ENCODE assay signal across 14 cellular contexts in genomic region chr18:73340135-73340934, GRCh38.
DNase-seq lines count a peak whose midpoint lies in the region; ATAC-seq and TF ChIP-seq lines count a peak whose summit lies in the region.
"Had no signal": no experiment of that assay in that cellular context is flagged by ENCODE, and none has a peak within 500 bp of the region (broad histone marks: within the 10 kb centered on the region; RNA-seq: fewer than 3 reads in every experiment).

No MANE protein-coding gene starts in this region.

- TF ChIP-seq CTCF in WTC11 (IDR thresholded peaks at IDR 0.05) (no peak), kidney epithelial cell (IDR thresholded peaks at IDR 0.05; ENCODE audit: insufficient read depth, low read length, poor library complexity, severe bottlenecking) (no peak), H9 (conservative IDR thresholded peaks at IDR 0.05) (no peak)

- H3K27me3 ChIP-seq in kidney epithelial cell (ENCODE audit: control insufficient read depth, insufficient read depth, low read length) (no peaks in the 10 kb centered on the region), H9 (ENCODE audit: insufficient read depth, low read length) (no peaks in the 10 kb centered on the region)
- H3K27me3 ChIP-seq: SJSA1, tibial artery had no signal

- H3K18ac ChIP-seq in H9 (ENCODE audit: insufficient read length, low read depth, low read length) = no peak overlapping the region

- no peaks in the 10 kb centered on the region for H3K9me3 ChIP-seq in H9 (ENCODE audit: control insufficient read depth, low read depth, low read length)
- H3K9me3 ChIP-seq: SJSA1, tibial artery had no signal

- H2AFZ ChIP-seq in H9 (ENCODE audit: low read length) = no peak overlapping the region

- H3K27ac Mint-ChIP-seq in WTC11 (peak overlapping the region; percentile 20), H9 (peak overlapping the region in 1 of 3 experiments; percentile 41; a peak in 3 of 7 replicates)
- H3K27ac Mint-ChIP-seq: activated naive CD8-positive, alpha-beta T cell treated with anti-CD3 and anti-CD28 coated beads for 36 hours had no signal

- no peaks in the 10 kb centered on the region for H3K79me1 ChIP-seq in H9 (ENCODE audit: insufficient read depth, low read depth, low read length, poor library complexity, severe bottlenecking)

- no peak overlapping the region for H3T11ph ChIP-seq in H9 (ENCODE audit: low read length)

- H2BK15ac ChIP-seq in H9 (ENCODE audit: low read depth, low read length) = no peak overlapping the region

- no peak overlapping the region for H2BK120ac ChIP-seq in H9 (ENCODE audit: low read depth, low read length, poor library complexity, severe bottlenecking)

- H4K91ac ChIP-seq in H9 (ENCODE audit: insufficient read length, low read depth, low read length) = no peak overlapping the region

- H3K56ac ChIP-seq in H9 (ENCODE audit: insufficient read length, low read depth, low read length) = no peak overlapping the region

- no peak overlapping the region for H4K8ac ChIP-seq in H9 (replicated peaks; ENCODE audit: insufficient read length, low read depth, low read length)

- no peak overlapping the region for H4K5ac ChIP-seq in H9 (ENCODE audit: insufficient read length, low read depth, low read length)

- H3K9ac ChIP-seq in H9 (ENCODE audit: extremely low read depth, insufficient read length, low read length) = no peak overlapping the region
- H3K9ac ChIP-seq: KMS-11 had no signal

- POLR2A ChIA-PET in WTC11 (lab: Charles Lee) = no interaction called here

- no peak overlapping the region for H2AK5ac ChIP-seq in H9 (ENCODE audit: insufficient read length, low read length)

- H3K36me3 Mint-ChIP-seq in WTC11 = no peaks in the 10 kb centered on the region
- no peaks in the 10 kb centered on the region for H3K36me3 Mint-ChIP-seq in H9 (ENCODE audit: insufficient read depth in 1 of 3, low read depth in 3 of 3)
- H3K36me3 Mint-ChIP-seq: activated naive CD8-positive, alpha-beta T cell treated with anti-CD3 and anti-CD28 coated beads for 36 hours had no signal

- no peaks in the 10 kb centered on the region for H3K27me3 Mint-ChIP-seq in WTC11 (ENCODE audit: low read depth)
- no peaks in the 10 kb centered on the region for H3K27me3 Mint-ChIP-seq in H9 (ENCODE audit: low read depth)
- H3K27me3 Mint-ChIP-seq: activated naive CD8-positive, alpha-beta T cell treated with anti-CD3 and anti-CD28 coated beads for 36 hours had no signal

- no peaks in the 10 kb centered on the region for H3K23me2 ChIP-seq in H9 (ENCODE audit: insufficient read length, low read depth, low read length, poor library complexity, severe bottlenecking)

- H4K20me1 ChIP-seq in H9 (ENCODE audit: control insufficient read depth, insufficient read depth, insufficient read length) = no peaks in the 10 kb centered on the region

- peaks cover 3% of the 10 kb centered on the region; the same call in 1 of the 2 replicates for H3K4me1 ChIP-seq in H9 (ENCODE audit: insufficient read depth, low read length)
- H3K4me1 ChIP-seq: SJSA1, tibial artery had no signal

- DNase-seq in Caki2 (ENCODE audit: low read depth) (peak; percentile 82), WTC11 (ENCODE audit: low spot score) (no peak), kidney epithelial cell (ENCODE audit: low read depth) (peak; percentile 72), H9 (no peak), NOMO-1 (lab: John Stamatoyannopoulos, UW; ENCODE audit: unreplicated experiment in 2 of 2) (no peak)
- DNase-seq: activated CD4-positive, alpha-beta T cell treated with anti-CD3 and anti-CD28 coated beads, Interleukin-2, amount 50 U/mL, for 1 hour; activated naive CD8-positive, alpha-beta T cell treated with anti-CD3 and anti-CD28 coated beads for 36 hours; posterior cingulate gyrus; tibial artery had no signal

- H3K14ac ChIP-seq in H9 (ENCODE audit: insufficient read depth, low read length) = no peak overlapping the region

- no CpG with 5 or more reads among the region's 7 CpGs for WGBS in H9 (ENCODE audit: extremely low coverage, insufficient read length, low lambda C conversion rate)

- H3K4me3 Mint-ChIP-seq in WTC11 = no peak overlapping the region
- H3K4me3 Mint-ChIP-seq in H9 = no peak overlapping the region
- H3K4me3 Mint-ChIP-seq: activated naive CD8-positive, alpha-beta T cell treated with anti-CD3 and anti-CD28 coated beads for 36 hours had no signal

- H3K4me3 ChIP-seq in kidney epithelial cell (ENCODE audit: low read depth, low read length) = peak overlapping the region; percentile 1
- H3K4me3 ChIP-seq: SJSA1, tibial artery had no signal

- H2BK12ac ChIP-seq in H9 (ENCODE audit: insufficient read length, low read depth, low read length) = no peak overlapping the region

- CTCF ChIA-PET in WTC11 (lab: Charles Lee) = no interaction called here

- in situ Hi-C loops in Caki2 (cut with HindIII; ENCODE audit: low pct_unique_long_range_greater_than_20kb, low sequenced_read_pairs) = no loop called here

- H3K4me1 Mint-ChIP-seq in WTC11 (peaks cover 10% of the 10 kb centered on the region), H9 (peaks cover 2 to 4% of the 10 kb centered on the region in 2 experiments; a peak in 2 of 4 replicates)
- H3K4me1 Mint-ChIP-seq: activated naive CD8-positive, alpha-beta T cell treated with anti-CD3 and anti-CD28 coated beads for 36 hours had no signal

- H3K9me3 Mint-ChIP-seq in WTC11 (no peaks in the 10 kb centered on the region), H9 (no peaks in the 10 kb centered on the region)
- H3K9me3 Mint-ChIP-seq: activated naive CD8-positive, alpha-beta T cell treated with anti-CD3 and anti-CD28 coated beads for 36 hours had no signal

- no peak overlapping the region for H2BK20ac ChIP-seq in H9 (ENCODE audit: low read depth, low read length, poor library complexity, severe bottlenecking)

- ATAC-seq in HG02852 (IDR thresholded peaks at IDR 0.05; ENCODE audit: unreplicated experiment) (peak; percentile 54), WTC11 (no peak), GM19455 (IDR thresholded peaks at IDR 0.05; ENCODE audit: unreplicated experiment) (no peak), HG03135 (IDR thresholded peaks at IDR 0.05; ENCODE audit: unreplicated experiment) (no peak)

- H3K79me2 ChIP-seq in H9 (ENCODE audit: insufficient read depth, low read length) = no peaks in the 10 kb centered on the region

- no peak overlapping the region for H3K27ac ChIP-seq in H9 (ENCODE audit: insufficient read length, low read depth, low read length)
- H3K27ac ChIP-seq: KMS-11, SJSA1, tibial artery had no signal

- no peak overlapping the region for H3K23ac ChIP-seq in H9 (ENCODE audit: insufficient read length, low read depth, low read length)

- H3K4ac ChIP-seq in H9 (ENCODE audit: low read depth, low read length) = no peak overlapping the region

- H3K4me2 ChIP-seq in H9 (ENCODE audit: insufficient read depth, insufficient read length, low read length) = no peak overlapping the region
- H3K4me2 ChIP-seq: KMS-11 had no signal

- H2BK5ac ChIP-seq in H9 (ENCODE audit: insufficient read length, low read length) = no peak overlapping the region

- H3K36me3 ChIP-seq in kidney epithelial cell (ENCODE audit: control insufficient read depth, insufficient read depth, low read length) = no peaks in the 10 kb centered on the region
- H3K36me3 ChIP-seq: SJSA1, tibial artery had no signal

TF ChIP-seq in WTC11, 78 proteins besides CTCF, POLR2A, EP300 and RAD21 (continues in another document):
- TF ChIP-seq JAZF1 (CRISPR knock-in tag; IDR thresholded peaks at IDR 0.05) (no peak), RELA (CRISPR knock-in tag; IDR thresholded peaks at IDR 0.05; ENCODE audit: borderline replicate concordance) (no peak), MLX (CRISPR knock-in tag; IDR thresholded peaks at IDR 0.05) (no peak), TEAD1 (CRISPR knock-in tag; IDR thresholded peaks at IDR 0.05) (no peak)
- TF ChIP-seq, protein P1, sequence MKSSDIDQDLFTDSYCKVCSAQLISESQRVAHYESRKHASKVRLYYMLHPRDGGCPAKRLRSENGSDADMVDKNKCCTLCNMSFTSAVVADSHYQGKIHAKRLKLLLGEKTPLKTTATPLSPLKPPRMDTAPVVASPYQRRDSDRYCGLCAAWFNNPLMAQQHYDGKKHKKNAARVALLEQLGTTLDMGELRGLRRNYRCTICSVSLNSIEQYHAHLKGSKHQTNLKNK (CRISPR knock-in tag; IDR thresholded peaks at IDR 0.05) = no peak
- TF ChIP-seq, protein P2, sequence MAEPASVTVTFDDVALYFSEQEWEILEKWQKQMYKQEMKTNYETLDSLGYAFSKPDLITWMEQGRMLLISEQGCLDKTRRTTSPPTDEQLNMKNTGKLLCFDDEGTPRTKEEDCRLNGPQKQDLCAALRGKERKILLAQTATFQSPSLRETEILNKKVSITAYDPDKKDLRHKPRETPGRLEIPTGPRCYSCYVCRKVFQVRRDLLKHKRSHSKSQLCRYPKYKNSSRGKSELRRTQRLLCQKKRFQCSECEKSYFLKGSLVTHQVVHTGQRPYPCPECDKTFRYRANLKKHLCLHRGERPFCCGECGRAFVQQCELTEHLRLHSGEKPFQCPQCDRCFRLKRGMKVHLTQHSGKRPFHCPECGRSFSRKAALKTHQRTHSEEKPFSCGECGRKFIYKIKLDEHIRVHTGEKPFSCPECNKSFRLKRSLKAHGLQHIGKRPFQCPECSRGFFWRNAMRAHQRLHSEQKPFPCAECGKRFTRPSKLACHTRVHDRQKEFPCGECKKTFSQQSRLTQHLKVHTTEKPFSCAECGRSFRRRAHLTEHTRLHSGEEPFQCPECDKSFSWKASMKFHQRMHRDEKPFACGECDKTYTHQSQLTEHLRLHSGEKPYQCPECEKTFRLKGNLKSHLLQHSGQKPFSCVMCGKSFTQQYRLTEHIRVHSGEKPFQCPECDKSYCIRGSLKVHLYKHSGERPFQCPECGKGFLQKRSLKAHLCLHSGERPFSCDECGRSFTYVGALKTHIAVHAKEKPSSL (CRISPR knock-in tag; conservative IDR thresholded peaks at IDR 0.05) = no peak
- TF ChIP-seq, protein P3, sequence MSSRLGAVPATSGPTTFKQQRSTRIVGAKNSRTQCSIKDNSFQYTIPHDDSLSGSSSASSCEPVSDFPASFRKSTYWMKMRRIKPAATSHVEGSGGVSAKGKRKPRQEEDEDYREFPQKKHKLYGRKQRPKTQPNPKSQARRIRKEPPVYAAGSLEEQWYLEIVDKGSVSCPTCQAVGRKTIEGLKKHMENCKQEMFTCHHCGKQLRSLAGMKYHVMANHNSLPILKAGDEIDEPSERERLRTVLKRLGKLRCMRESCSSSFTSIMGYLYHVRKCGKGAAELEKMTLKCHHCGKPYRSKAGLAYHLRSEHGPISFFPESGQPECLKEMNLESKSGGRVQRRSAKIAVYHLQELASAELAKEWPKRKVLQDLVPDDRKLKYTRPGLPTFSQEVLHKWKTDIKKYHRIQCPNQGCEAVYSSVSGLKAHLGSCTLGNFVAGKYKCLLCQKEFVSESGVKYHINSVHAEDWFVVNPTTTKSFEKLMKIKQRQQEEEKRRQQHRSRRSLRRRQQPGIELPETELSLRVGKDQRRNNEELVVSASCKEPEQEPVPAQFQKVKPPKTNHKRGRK (CRISPR knock-in tag; IDR thresholded peaks at IDR 0.05; ENCODE audit: borderline replicate concordance) = no peak

Comparison
In these comparisons a context has a peak if more than half of its experiments do, and no peak if none do; other contexts are left out.
1. DNase-seq: peak in Caki2 (single experiment) and kidney epithelial cell (single experiment); none in WTC11 (single experiment), H9 (single experiment) and NOMO-1 (0 of 2).